In the genomic region with DNA sequence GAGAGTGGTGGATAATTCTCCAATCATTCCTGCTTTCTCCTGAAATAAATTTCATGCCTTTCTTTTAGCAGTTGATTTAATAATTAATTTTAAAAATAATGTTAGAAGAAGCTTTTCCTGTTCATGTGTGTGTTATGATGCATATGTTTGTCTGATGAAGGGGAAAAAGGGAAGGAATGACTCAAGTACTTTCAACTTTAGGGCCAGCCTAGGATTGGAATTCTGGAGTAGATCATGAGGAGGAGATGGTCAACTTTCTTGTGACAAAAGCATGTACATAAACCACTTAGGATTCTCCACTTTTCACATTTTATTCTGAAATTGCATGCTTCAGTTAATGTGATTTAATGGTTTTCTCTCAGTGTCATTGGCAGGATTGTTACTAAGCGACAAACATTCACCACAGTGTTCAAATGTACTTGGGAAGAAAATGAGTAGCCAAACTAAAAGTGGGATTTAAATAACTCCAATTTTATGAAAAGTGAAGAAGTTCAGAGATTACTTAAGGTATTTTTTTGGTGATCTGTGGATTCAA, we compare ENCODE assay signal across 24 cellular contexts.
DNase-seq lines count a peak whose midpoint lies in the region; ATAC-seq and TF ChIP-seq lines count a peak whose summit lies in the region.
"Had no signal": no experiment of that assay in that cellular context is flagged by ENCODE, and none has a peak within 500 bp of the region (broad histone marks: within the 10 kb centered on the region; RNA-seq: fewer than 3 reads in every experiment).

No MANE protein-coding gene starts in this region.

- in situ Hi-C loops in mammary epithelial cell (cut with MboI; ENCODE audit: low sequenced_read_pairs in 2 of 2): no loop called here

- no peak overlapping the region for H2AFZ ChIP-seq in mammary epithelial cell (ENCODE audit: low read depth, low read length)

- H3K4me3 Mint-ChIP-seq in activated T-cell treated with anti-CD3 and anti-CD28 coated beads, Interleukin-2, amount 50 U/mL, for 24 hours: no peak overlapping the region
- no peak overlapping the region for H3K4me3 Mint-ChIP-seq in T-helper 17 cell

- dilution Hi-C loops in mammary epithelial cell (cut with HindIII; ENCODE audit: low sequenced_read_pairs): no loop called here

- H3K27me3 Mint-ChIP-seq in activated T-cell treated with anti-CD3 and anti-CD28 coated beads, Interleukin-2, amount 50 U/mL, for 24 hours: no peaks in the 10 kb centered on the region
- no peaks in the 10 kb centered on the region for H3K27me3 Mint-ChIP-seq in T-helper 17 cell
- H3K27me3 Mint-ChIP-seq: activated CD4-positive, alpha-beta memory T cell treated with anti-CD3 and anti-CD28 coated beads for 36 hours; CD4-positive, alpha-beta memory T cell; IgD-negative memory B cell; naive thymus-derived CD8-positive, alpha-beta T cell; stimulated activated naive B cell treated with anti-CD40 and anti-IgM and Interleukin-4, amounts not matched to agents 10 μg/mL and 1 μg/mL and 100 μg/mL, for 72 hours had no signal

- H3K9ac ChIP-seq in subcutaneous abdominal adipose tissue (ENCODE audit: low read length in 5 of 5) (no peak overlapping the region), mammary epithelial cell (ENCODE audit: insufficient read depth, low read length) (no peak overlapping the region)

- peaks cover 24% of the 10 kb centered on the region for H3K36me3 Mint-ChIP-seq in activated T-cell treated with anti-CD3 and anti-CD28 coated beads, Interleukin-2, amount 50 U/mL, for 24 hours (ENCODE audit: low read depth)
- peaks cover 5% of the 10 kb centered on the region for H3K36me3 Mint-ChIP-seq in T-helper 17 cell (ENCODE audit: low read depth)

- 94% methylated on average over 1 of the region's 1 CpG for WGBS in mammary epithelial cell (ENCODE audit: low coverage, missing lambda C conversion rate)

- H3K27ac ChIP-seq in subcutaneous abdominal adipose tissue (ENCODE audit: low read depth, low read length) (peak overlapping the region; percentile 94), mammary epithelial cell (ENCODE audit: insufficient read depth, low read depth, low read length) (no peak overlapping the region)
- H3K27ac ChIP-seq: A549 had no signal

- H3K9me3 Mint-ChIP-seq in activated T-cell treated with anti-CD3 and anti-CD28 coated beads, Interleukin-2, amount 50 U/mL, for 24 hours: peaks cover 5% of the 10 kb centered on the region
- H3K9me3 Mint-ChIP-seq: CD4-positive, alpha-beta memory T cell; IgD-negative memory B cell had no signal

- BruUV-seq in mammary epithelial cell (replicated peaks; lab: Mats Ljungman, UMichigan): no TSS peak

- CTCF ChIA-PET in mammary epithelial cell (lab: Charles Lee; ENCODE audit: low non-redundant PET): no interaction called here

- H3K36me3 ChIP-seq in subcutaneous abdominal adipose tissue (ENCODE audit: control insufficient read depth in 5 of 5, insufficient read depth in 5 of 5, low read length in 5 of 5) (no peaks in the 10 kb centered on the region), mammary epithelial cell (ENCODE audit: insufficient read depth, low read length) (no peaks in the 10 kb centered on the region)
- H3K36me3 ChIP-seq: esophagus muscularis mucosa, transverse colon had no signal

- peak overlapping the region; percentile 34 for H3K27ac Mint-ChIP-seq in activated T-cell treated with anti-CD3 and anti-CD28 coated beads, Interleukin-2, amount 50 U/mL, for 24 hours
- peak overlapping the region; percentile 6 for H3K27ac Mint-ChIP-seq in T-helper 17 cell

- H3K4me1 ChIP-seq in subcutaneous abdominal adipose tissue (ENCODE audit: control insufficient read depth in 5 of 5, insufficient read depth in 5 of 5, low read length in 5 of 5) (peaks cover 3 to 45% (median 40%) of the 10 kb centered on the region in 5 donors), mammary epithelial cell (ENCODE audit: insufficient read depth, low read length) (peaks cover 5% of the 10 kb centered on the region)

- no peak overlapping the region for H3K4me3 ChIP-seq in subcutaneous abdominal adipose tissue (ENCODE audit: low read depth in 1 of 5, low read length in 5 of 5)
- H3K4me3 ChIP-seq in mammary epithelial cell (replicated peaks in 1 of 3; ENCODE audit: insufficient read depth in 1 of 3, low read depth in 2 of 3, low read length in 3 of 3): no peak overlapping the region
- H3K4me3 ChIP-seq: A549, esophagus muscularis mucosa, lung, transverse colon had no signal

- no peaks in the 10 kb centered on the region for H3K9me3 ChIP-seq in T-helper 17 cell (ENCODE audit: control insufficient read depth, low read length, poor library complexity, severe bottlenecking)
- H3K9me3 ChIP-seq in subcutaneous abdominal adipose tissue (ENCODE audit: control insufficient read depth in 5 of 5, low read length in 5 of 5): no peaks in the 10 kb centered on the region
- H3K9me3 ChIP-seq in mammary epithelial cell (replicated peaks; ENCODE audit: insufficient read depth, low read length): peaks cover 2% of the 10 kb centered on the region
- H3K9me3 ChIP-seq: A549, esophagus muscularis mucosa, transverse colon had no signal

- no peaks in the 10 kb centered on the region for H3K27me3 ChIP-seq in subcutaneous abdominal adipose tissue (ENCODE audit: control insufficient read depth in 5 of 5, insufficient read depth in 4 of 5, low read length in 5 of 5)
- H3K27me3 ChIP-seq in mammary epithelial cell (ENCODE audit: insufficient read depth, low read length): no peaks in the 10 kb centered on the region
- H3K27me3 ChIP-seq: esophagus muscularis mucosa, heart right ventricle, transverse colon had no signal

- no peak overlapping the region for H3K4me2 ChIP-seq in mammary epithelial cell (ENCODE audit: insufficient read depth, low read depth, low read length)
- H3K4me2 ChIP-seq: A549 had no signal

- peaks cover 64% of the 10 kb centered on the region for H3K4me1 Mint-ChIP-seq in activated T-cell treated with anti-CD3 and anti-CD28 coated beads, Interleukin-2, amount 50 U/mL, for 24 hours (ENCODE audit: low read depth)
- peaks cover 50% of the 10 kb centered on the region for H3K4me1 Mint-ChIP-seq in T-helper 17 cell

- no peak for DNase-seq in activated T-cell treated with anti-CD3 and anti-CD28 coated beads, Interleukin-2, amount 50 U/mL, for 24 hours
- no peak for DNase-seq in activated T-cell treated with anti-CD3 and anti-CD28 coated beads, Interleukin-2, amount 50 U/mL, for 1 hour
- DNase-seq in T-helper 17 cell (no peak), kidney tubule cell (ENCODE audit: low spot score) (peak; percentile 34), mammary epithelial cell (no peak), head of caudate nucleus (no peak), RKO (ENCODE audit: low spot score) (no peak)
- DNase-seq: activated CD4-positive, alpha-beta memory T cell treated with anti-CD3 and anti-CD28 coated beads for 36 hours; CD4-positive, alpha-beta memory T cell; DMS79 treated with DMSO at 0.1 percent for 48 hours; dorsolateral prefrontal cortex; heart right ventricle; naive thymus-derived CD8-positive, alpha-beta T cell; NCI-H1930; NCI-H524; Right ventricle myocardium superior; stimulated activated CD4-positive, alpha-beta T cell treated with anti-CD3 and anti-CD28 coated beads, Interleukin-15, amount 100 ng/mL, for 24 hours; stimulated activated naive B cell treated with anti-CD40 and anti-IgM and Interleukin-4, amounts not matched to agents 10 μg/mL and 1 μg/mL and 100 μg/mL, for 72 hours; transverse colon had no signal

- peaks cover 27% of the 10 kb centered on the region for H3K79me2 ChIP-seq in mammary epithelial cell (ENCODE audit: insufficient read depth, low read length)

- no peak for ATAC-seq in T-helper 17 cell
- ATAC-seq: A549, heart right ventricle had no signal

- no peaks in the 10 kb centered on the region for H4K20me1 ChIP-seq in mammary epithelial cell (ENCODE audit: insufficient read depth, low read length)

- intact Hi-C loops in mammary epithelial cell (cut with micrococcal nuclease): no loop called here
- intact Hi-C loops in head of caudate nucleus (cut with DNase I): no loop called here

- TF ChIP-seq CTCF in mammary epithelial cell (conservative IDR thresholded peaks at IDR 0.05 in 1 of 2, IDR thresholded peaks at IDR 0.05 in 1 of 2; ENCODE audit: extremely low read depth in 1 of 2, insufficient read depth in 1 of 2, low read depth in 1 of 2, low read length in 2 of 2): no peak
